In the genomic region with DNA sequence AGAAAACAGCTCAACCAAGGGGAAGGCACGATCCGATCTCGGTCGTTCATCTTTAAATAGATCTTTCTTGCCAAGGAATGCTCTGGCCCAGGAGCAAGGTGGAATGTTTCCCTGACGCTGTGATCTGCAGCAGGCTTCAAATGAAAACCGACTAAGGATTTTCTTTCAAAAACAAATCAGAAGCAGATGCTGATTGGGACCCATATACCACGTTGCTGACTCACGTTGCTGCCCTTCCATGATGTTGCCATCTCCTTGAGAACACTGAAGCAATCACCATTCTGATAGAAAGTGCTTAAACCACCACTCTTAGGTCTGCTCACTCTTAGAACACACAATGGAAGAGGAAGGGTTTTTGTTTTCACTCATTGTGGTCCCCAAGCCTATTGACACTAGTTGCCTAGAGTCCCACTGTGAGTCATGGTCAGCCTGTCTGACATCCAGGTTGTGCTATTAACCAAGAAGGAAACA, we compare ENCODE assay signal across 13 cellular contexts. TPM values are rescaled to one million over a fixed set of nuclear protein-coding genes. Genes with fewer than 3 reads are reported as not detected.
A peak's percentile ranks its signal among the peaks of the same experiment; 100 is the strongest.
DNase-seq lines count a peak whose midpoint lies in the region; ATAC-seq, FAIRE-seq and TF ChIP-seq lines count a peak whose summit lies in the region.
"Had no signal": no experiment of that assay in that cellular context is flagged by ENCODE, and none has a peak within 500 bp of the region (broad histone marks: within the 10 kb centered on the region; RNA-seq: fewer than 3 reads in every experiment).

No MANE protein-coding gene starts in this region.

- H3K27ac ChIP-seq in iPS-20b (ENCODE audit: low read length) (no peak overlapping the region), esophagus squamous epithelium (no peak overlapping the region)
- H3K27ac ChIP-seq: KMS-11 had no signal

- peak; percentile 74 for ATAC-seq in GM21619 (IDR thresholded peaks at IDR 0.05; ENCODE audit: unreplicated experiment)
- ATAC-seq: Panc1 had no signal

- H3K27me3 ChIP-seq in iPS-20b (ENCODE audit: insufficient read depth, low read length) (no peaks in the 10 kb centered on the region), esophagus squamous epithelium (no peaks in the 10 kb centered on the region)

- H3K27ac Mint-ChIP-seq in T-helper 2 cell treated with Interferon-gamma antibody and Interleukin-4, amounts not matched to agents 5 μg/mL and 100 μg/mL, for 36 hours, result no peak overlapping the region

- H3K4me1 Mint-ChIP-seq in T-helper 2 cell treated with Interferon-gamma antibody and Interleukin-4, amounts not matched to agents 5 μg/mL and 100 μg/mL, for 36 hours (ENCODE audit: low read depth), result peaks cover 9% of the 10 kb centered on the region

- TF ChIP-seq POLR2A in esophagus squamous epithelium (IDR thresholded peaks at IDR 0.05), result no peak

- DNase-seq in AG08396 (ENCODE audit: low spot score) (peak; percentile 67), D721Med (ENCODE audit: insufficient read length, low spot score) (no peak), esophagus squamous epithelium (lab: John Stamatoyannopoulos, UW) (no peak), NCI-H82 treated with DMSO at 0.1 percent for 48 hours (lab: John Stamatoyannopoulos, UW; ENCODE audit: unreplicated experiment) (no peak), NCI-H82 (lab: John Stamatoyannopoulos, UW) (no peak)
- DNase-seq in T-helper 2 cell treated with Interferon-gamma antibody and Interleukin-4, amounts not matched to agents 5 μg/mL and 100 μg/mL, for 36 hours (ENCODE audit: low spot score), result peak; percentile 49
- DNase-seq: activated CD8-positive, alpha-beta memory T cell treated with anti-CD3 and anti-CD28 coated beads, Interleukin-2, amount 50 U/mL, for 48 hours; DMS79 treated with DMSO at 0.1 percent for 48 hours had no signal

- H3K4me1 ChIP-seq in iPS-20b (ENCODE audit: insufficient read depth, low read length) (peaks cover 8% of the 10 kb centered on the region), esophagus squamous epithelium (no peaks in the 10 kb centered on the region)

- H3K9ac ChIP-seq in iPS-20b (ENCODE audit: low read depth, low read length), result 0 out of 2 replicates have a peak overlapping the region, but pooled peaks have one; percentile 1
- H3K9ac ChIP-seq: KMS-11 had no signal

- H3K36me3 ChIP-seq in iPS-20b (ENCODE audit: insufficient read depth, low read depth, low read length) (no peaks in the 10 kb centered on the region), esophagus squamous epithelium (peaks cover 0 to 60% (median 6%) of the 10 kb centered on the region in 3 donors)

- no peaks in the 10 kb centered on the region for H3K9me3 Mint-ChIP-seq in T-helper 2 cell treated with Interferon-gamma antibody and Interleukin-4, amounts not matched to agents 5 μg/mL and 100 μg/mL, for 36 hours

- FAIRE-seq in D721Med (lab: Jason Lieb, UNC), result no peak
- FAIRE-seq: endothelial cell of umbilical vein had no signal

- intact Hi-C loops in esophagus squamous epithelium (cut with DNase I), result no loop called here

- no peaks in the 10 kb centered on the region for H3K27me3 Mint-ChIP-seq in T-helper 2 cell treated with Interferon-gamma antibody and Interleukin-4, amounts not matched to agents 5 μg/mL and 100 μg/mL, for 36 hours (ENCODE audit: low read depth)

- H3K4me3 Mint-ChIP-seq in T-helper 2 cell treated with Interferon-gamma antibody and Interleukin-4, amounts not matched to agents 5 μg/mL and 100 μg/mL, for 36 hours, result no peak overlapping the region

- H3K4me3 ChIP-seq in iPS-20b (ENCODE audit: low read length) (no peak overlapping the region), esophagus squamous epithelium (no peak overlapping the region)

- H3K9me3 ChIP-seq in iPS-20b (ENCODE audit: insufficient read depth, low read depth, low read length), result no peaks in the 10 kb centered on the region
- H3K9me3 ChIP-seq in esophagus squamous epithelium, result no peaks in the 10 kb centered on the region

- WGBS in esophagus squamous epithelium, 2 donors, result 69 to 72% methylated on average over 8 of the region's 8 CpGs

- H3K36me3 Mint-ChIP-seq in T-helper 2 cell treated with Interferon-gamma antibody and Interleukin-4, amounts not matched to agents 5 μg/mL and 100 μg/mL, for 36 hours (ENCODE audit: low read depth), result peaks cover 47% of the 10 kb centered on the region

- no peak for TF ChIP-seq CTCF in D721Med (IDR thresholded peaks at IDR 0.05; ENCODE audit: insufficient read depth, missing control alignments)
- no peak for TF ChIP-seq CTCF in esophagus squamous epithelium (IDR thresholded peaks at IDR 0.05)

RNA-seq across cellular contexts. Expression of a gene that starts 26.1 kb away (rescaled TPM):
- total RNA-seq in esophagus squamous epithelium, result 10 to 100 TPM; 36.0 to 61.0 (median 49.9) TPM

RNA-seq across cellular contexts. Expression of a gene that starts 51.5 kb away (rescaled TPM):
- total RNA-seq in esophagus squamous epithelium, result 10 to 100 TPM; 34.9 to 73.2 (median 40.7) TPM
- total RNA-seq: endothelial cell of umbilical vein had no signal

Comparison
In these comparisons a context has a peak if more than half of its experiments do, and no peak if none do; other contexts are left out.
1. DNase-seq: peak in AG08396 (single experiment) and T-helper 2 cell treated with Interferon-gamma antibody and Interleukin-4, amounts not matched to agents 5 μg/mL and 100 μg/mL, for 36 hours (single experiment); none in D721Med (single experiment), esophagus squamous epithelium (single experiment), NCI-H82 treated with DMSO at 0.1 percent for 48 hours (single experiment) and NCI-H82 (single experiment).